Comparison of ENCODE assay signal across 1 cellular context in genomic region chr2:151774506-151774905, GRCh38.
A peak's percentile ranks its signal among the peaks of the same experiment; 100 is the strongest.
TF ChIP-seq lines count a peak whose summit lies in the region.

No MANE protein-coding gene starts in this region.

TF ChIP-seq in SK-N-SH treated with all-trans-retinoic acid at 6 μM for 48 hours, 23 proteins besides CTCF, POLR2A, EP300 and RAD21 (continued from another document):
- TF ChIP-seq POU6F1 (CRISPR knock-in tag; IDR thresholded peaks at IDR 0.05; ENCODE audit: borderline replicate concordance, low read depth) = no peak
- no peak for TF ChIP-seq ISL1 (CRISPR knock-in tag; IDR thresholded peaks at IDR 0.05)
- no peak for TF ChIP-seq ZFP3 (CRISPR knock-in tag; IDR thresholded peaks at IDR 0.05)
- no peak for TF ChIP-seq ZFP30 (CRISPR knock-in tag; IDR thresholded peaks at IDR 0.05)
- peak; percentile 69; the same call in 1 of the 2 replicates for TF ChIP-seq TOX (CRISPR knock-in tag; IDR thresholded peaks at IDR 0.05; ENCODE audit: borderline replicate concordance)
